Comparison of ENCODE assay signal across 16 cellular contexts in the genomic region with DNA sequence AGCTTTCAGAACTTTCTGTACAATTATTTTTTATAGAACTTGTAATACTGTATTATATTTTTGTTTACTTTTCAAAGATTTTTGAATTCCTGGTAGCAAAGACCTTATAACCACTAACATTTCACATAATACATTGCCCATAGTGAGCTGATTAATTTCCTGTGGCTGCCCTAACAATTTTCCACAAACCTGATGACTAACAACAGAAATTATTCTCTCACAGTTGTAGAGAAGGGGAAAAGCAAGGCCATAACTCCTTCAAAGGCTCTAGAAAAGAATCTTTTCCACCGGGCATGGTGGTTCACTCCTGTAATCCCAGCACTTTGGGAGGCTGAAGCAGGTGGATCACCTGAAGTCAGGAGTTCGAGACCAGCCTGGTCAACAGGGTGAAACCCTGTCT. TPM values are rescaled to one million over a fixed set of nuclear protein-coding genes. Genes with fewer than 3 reads are reported as not detected.
A peak's percentile ranks its signal among the peaks of the same experiment; 100 is the strongest.
DNase-seq lines count a peak whose midpoint lies in the region; ATAC-seq and TF ChIP-seq lines count a peak whose summit lies in the region.
"Had no signal": no experiment of that assay in that cellular context is flagged by ENCODE, and none has a peak within 500 bp of the region (broad histone marks: within the 10 kb centered on the region; RNA-seq: fewer than 3 reads in every experiment).

No MANE protein-coding gene starts in this region.

- H2AFZ ChIP-seq in GM23248, result no peak overlapping the region

- H3K79me2 ChIP-seq in GM23248 (ENCODE audit: insufficient read depth), result peaks cover 98% of the 10 kb centered on the region

- H3F3A ChIP-seq in GM23248 (ENCODE audit: insufficient read depth), result peaks cover 29% of the 10 kb centered on the region

- 0 out of 2 replicates have a peak, but pooled peaks cover 3% of the 10 kb centered on the region for H4K20me1 ChIP-seq in GM23248 (ENCODE audit: insufficient read depth)

- intact Hi-C loops in colonic mucosa (cut with DNase I), result no loop called here

- 3 to 10% methylated on average over 2 of the region's 2 CpGs for WGBS in GM23248 (ENCODE audit: low coverage in 1 of 2, low lambda C conversion rate in 2 of 2, missing lambda C conversion rate in 2 of 2), 2 experiments

- TF ChIP-seq CTCF in fibroblast of villous mesenchyme (IDR thresholded peaks at IDR 0.05; ENCODE audit: insufficient read depth, low read depth, low read length) (no peak), colonic mucosa (IDR thresholded peaks at IDR 0.05) (no peak)

- H3K36me3 ChIP-seq in GM23248 (ENCODE audit: low read depth) (no peaks in the 10 kb centered on the region), colonic mucosa (no peaks in the 10 kb centered on the region)
- H3K36me3 ChIP-seq: cardiac muscle cell, prostate gland, stomach had no signal

- H3K27me3 ChIP-seq in GM23248 (replicated peaks; ENCODE audit: insufficient read depth) (no peaks in the 10 kb centered on the region), colonic mucosa (no peaks in the 10 kb centered on the region)
- H3K27me3 ChIP-seq: BLaER1 treated with 17β-estradiol and CSF1 and Interleukin-3, amounts not matched to agents 10 nM and 100 nM; cardiac muscle cell; stomach had no signal

- peak overlapping the region; percentile 56 for H3K9ac ChIP-seq in GM23248
- no peak overlapping the region for H3K9ac ChIP-seq in colonic mucosa (ENCODE audit: low read depth in 2 of 2, low read length in 2 of 2)
- H3K9ac ChIP-seq: BLaER1 treated with 17β-estradiol and CSF1 and Interleukin-3, amounts not matched to agents 10 nM and 100 nM had no signal

- H3K9me2 ChIP-seq in GM23248 (ENCODE audit: insufficient read depth), result no peaks in the 10 kb centered on the region; the same call in 1 of the 2 replicates

- peak overlapping the region; percentile 80 for H3K27ac ChIP-seq in GM23248
- no peak overlapping the region for H3K27ac ChIP-seq in colonic mucosa
- H3K27ac ChIP-seq: BLaER1 treated with 17β-estradiol and CSF1 and Interleukin-3, amounts not matched to agents 10 nM and 100 nM; cardiac muscle cell; prostate gland; stomach had no signal

- H3K4me1 ChIP-seq in GM23248 (ENCODE audit: insufficient read depth) (peaks cover 33% of the 10 kb centered on the region), colonic mucosa (no peaks in the 10 kb centered on the region)
- H3K4me1 ChIP-seq: prostate gland had no signal

- in situ Hi-C loops in GM23248 (cut with MboI), result no loop called here

- H3K9me3 ChIP-seq in GM23248 (ENCODE audit: low read depth), result no peaks in the 10 kb centered on the region
- H3K9me3 ChIP-seq in colonic mucosa, result no peaks in the 10 kb centered on the region
- H3K9me3 ChIP-seq: prostate gland had no signal

- H3K4me2 ChIP-seq in GM23248 (ENCODE audit: unreplicated experiment), result peak overlapping the region; percentile 59
- H3K4me2 ChIP-seq: BLaER1 treated with 17β-estradiol and CSF1 and Interleukin-3, amounts not matched to agents 10 nM and 100 nM had no signal

- peak overlapping the region; percentile 40 for H3K4me3 ChIP-seq in GM23248
- no peak overlapping the region for H3K4me3 ChIP-seq in fibroblast of villous mesenchyme (ENCODE audit: low read depth, low read length)
- no peak overlapping the region for H3K4me3 ChIP-seq in colonic mucosa
- H3K4me3 ChIP-seq: BLaER1 treated with 17β-estradiol and CSF1 and Interleukin-3, amounts not matched to agents 10 nM and 100 nM; cardiac muscle cell; prostate gland; stomach had no signal

- DNase-seq in A172 (ENCODE audit: low spot score) (peak; percentile 62), GM23248 (peak; percentile 83), amniotic stem cell (lab: John Stamatoyannopoulos, UW) (peak; percentile 51), fibroblast of villous mesenchyme (ENCODE audit: low read depth) (peak; percentile 14), amygdala (lab: John Stamatoyannopoulos, UW) (no peak), colonic mucosa (no peak)
- no peak for DNase-seq in activated CD8-positive, alpha-beta memory T cell treated with anti-CD3 and anti-CD28 coated beads, Interleukin-2, amount 50 U/mL, for 4 hours
- DNase-seq: DND-41; NCI-H446; stimulated activated CD4-positive, alpha-beta T cell treated with anti-CD3 and anti-CD28 coated beads, Interleukin-4, amount 100 ng/mL, for 1 hour; stomach had no signal

- no peak for ATAC-seq in HG03045 (IDR thresholded peaks at IDR 0.05; ENCODE audit: unreplicated experiment)
- ATAC-seq: Panc1 had no signal

RNA-seq across cellular contexts. Expression of gene KLF12, which starts 19.1 kb away (rescaled TPM):
- total RNA-seq in A172 (2014; rRNA removed; shearing (Covaris generic)), result 5.5 and 6.8 TPM in 2 replicates
- total RNA-seq in GM23248 (2014; rRNA removed; shearing (Covaris generic)), result 17.3 and 19.8 TPM in 2 replicates
- 12.2 and 12.8 TPM in 2 replicates for polyA plus RNA-seq in GM23248 (2016; fragmentation: Nextera tagmentation; extraction: Ambion mirVana)
- 12.6 and 13.0 TPM in 2 replicates for total RNA-seq in fibroblast of villous mesenchyme
- total RNA-seq in colonic mucosa, result 1 to 10 TPM; 5.1 to 6.3 TPM

Comparison
In these comparisons a context has a peak if more than half of its experiments do, and no peak if none do; other contexts are left out.
1. DNase-seq: peak in A172 (single experiment), GM23248 (single experiment), amniotic stem cell (single experiment) and fibroblast of villous mesenchyme (single experiment); none in amygdala (0 of 56), activated CD8-positive, alpha-beta memory T cell treated with anti-CD3 and anti-CD28 coated beads, Interleukin-2, amount 50 U/mL, for 4 hours (single experiment) and colonic mucosa (single experiment).